8 cellular contexts compared by ENCODE assay signal in the genomic region with DNA sequence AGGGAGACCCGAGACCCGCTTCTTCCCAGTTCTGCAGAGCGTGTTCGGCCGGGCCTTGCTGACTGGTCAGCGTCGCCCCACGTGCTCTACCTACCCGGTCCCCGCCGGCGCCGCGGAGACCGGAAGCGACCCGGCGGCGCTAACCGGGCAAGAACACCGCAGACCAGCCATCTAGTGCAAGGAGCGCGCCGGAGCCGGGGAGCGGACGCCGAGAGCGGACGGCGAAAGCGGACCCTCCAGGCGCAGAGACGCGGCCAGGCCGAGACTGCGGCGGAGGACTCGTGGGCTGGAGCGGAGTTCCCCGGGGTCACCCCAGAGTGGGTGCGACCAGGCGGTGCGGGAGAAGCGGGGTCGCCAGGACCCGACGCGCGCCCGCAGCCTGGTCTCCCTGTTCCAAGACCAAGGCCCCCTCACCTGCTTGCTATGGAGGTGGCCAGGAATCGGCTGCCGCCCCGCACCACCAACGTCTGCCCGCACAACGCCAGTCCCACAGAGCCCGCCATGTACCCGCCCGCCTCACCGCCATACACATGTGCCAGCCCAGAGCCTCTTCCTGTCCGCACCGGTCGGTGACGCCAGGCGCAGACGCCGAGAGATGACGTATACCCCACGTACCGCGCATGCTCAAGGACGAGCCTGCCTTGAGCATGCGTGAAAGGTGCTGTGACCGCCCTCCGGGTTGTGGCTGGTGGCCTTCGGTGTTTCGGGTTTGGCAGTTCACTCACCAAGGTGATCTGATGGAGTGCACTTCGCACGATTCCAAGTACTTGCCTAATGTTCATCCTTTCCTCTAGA. TPM values are rescaled to one million over a fixed set of nuclear protein-coding genes. Genes with fewer than 3 reads are reported as not detected.
DNase-seq lines count a peak whose midpoint lies in the region; ATAC-seq and TF ChIP-seq lines count a peak whose summit lies in the region.

A gene with protein sequence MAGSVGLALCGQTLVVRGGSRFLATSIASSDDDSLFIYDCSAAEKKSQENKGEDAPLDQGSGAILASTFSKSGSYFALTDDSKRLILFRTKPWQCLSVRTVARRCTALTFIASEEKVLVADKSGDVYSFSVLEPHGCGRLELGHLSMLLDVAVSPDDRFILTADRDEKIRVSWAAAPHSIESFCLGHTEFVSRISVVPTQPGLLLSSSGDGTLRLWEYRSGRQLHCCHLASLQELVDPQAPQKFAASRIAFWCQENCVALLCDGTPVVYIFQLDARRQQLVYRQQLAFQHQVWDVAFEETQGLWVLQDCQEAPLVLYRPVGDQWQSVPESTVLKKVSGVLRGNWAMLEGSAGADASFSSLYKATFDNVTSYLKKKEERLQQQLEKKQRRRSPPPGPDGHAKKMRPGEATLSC (minus strand): TSS at position 547 of the 795 bp plus-strand sequence. CDS start 44 bp downstream, at position 503.

- no peak for TF ChIP-seq CTCF in epithelial cell of esophagus (IDR thresholded peaks at IDR 0.05; ENCODE audit: insufficient read depth, low read depth, low read length, missing control alignments)

- peak within 1 kb of the TSS; percentile 97 for H3K4me3 ChIP-seq in epithelial cell of esophagus (ENCODE audit: low read length)
- H3K4me3 ChIP-seq in mononuclear cell (ENCODE audit: low read length), result peak within 1 kb of the TSS; percentile 95

- no peak for TF ChIP-seq RAD21 in Ishikawa (IDR thresholded peaks at IDR 0.05; ENCODE audit: low read depth)

- peak; percentile 82 for DNase-seq in DMS153 treated with DMSO at 0.1 percent for 48 hours (lab: John Stamatoyannopoulos, UW; ENCODE audit: unreplicated experiment)
- peak; percentile 98 for DNase-seq in OCI-M2 (lab: John Stamatoyannopoulos, UW; ENCODE audit: unreplicated experiment)
- peak; percentile 99 for DNase-seq in activated T-cell treated with anti-CD3 and anti-CD28 coated beads for 4 hours
- peak; percentile 98 for DNase-seq in epithelial cell of esophagus (ENCODE audit: low read depth)
- DNase-seq in stimulated activated CD8-positive, alpha-beta memory T cell treated with anti-CD3 and anti-CD28 coated beads, Interleukin-2, amount 100 ng/mL, for 48 hours (ENCODE audit: low read depth in 2 of 2), result peak; percentile 96 to 98

- peaks cover 21% of the 10 kb centered on the region for H3K4me1 ChIP-seq in mononuclear cell (ENCODE audit: insufficient read depth, low read length)

- H3K9me3 ChIP-seq in mononuclear cell (ENCODE audit: low read depth, low read length), result no peaks in the 10 kb centered on the region

- ATAC-seq in GM21619 (IDR thresholded peaks at IDR 0.05; ENCODE audit: unreplicated experiment), result peak; percentile 80

- TF ChIP-seq EP300 in Ishikawa (IDR thresholded peaks at IDR 0.05; ENCODE audit: borderline replicate concordance), result no peak; the same call in 1 of the 2 replicates

- H3K27me3 ChIP-seq in mononuclear cell (ENCODE audit: insufficient read depth, low read length), result no peaks in the 10 kb centered on the region

TF ChIP-seq in Ishikawa, 13 proteins besides CTCF, POLR2A, EP300 and RAD21:
- TF ChIP-seq NFIC (IDR thresholded peaks at IDR 0.05) (0 out of 2 replicates have a peak, but pooled peaks have one; percentile 30), FOXM1 (IDR thresholded peaks at IDR 0.05; ENCODE audit: borderline replicate concordance, low read depth) (no peak), TAF1 (IDR thresholded peaks at IDR 0.05; ENCODE audit: low read depth) (peak; percentile 92), CREB1 (IDR thresholded peaks at IDR 0.05; ENCODE audit: low read depth) (peak; percentile 98), TCF12 (IDR thresholded peaks at IDR 0.05; ENCODE audit: low read depth) (peak; percentile 66), TEAD4 (IDR thresholded peaks at IDR 0.05) (no peak), EGR1 (IDR thresholded peaks at IDR 0.05) (no peak; the same call in 1 of the 2 replicates), ZBTB7A (IDR thresholded peaks at IDR 0.05; ENCODE audit: low read depth) (peak; percentile 65), YY1 (IDR thresholded peaks at IDR 0.05; ENCODE audit: low read depth) (peak; percentile 89), CEBPB (IDR thresholded peaks at IDR 0.05) (no peak)
- TF ChIP-seq, protein P1, sequence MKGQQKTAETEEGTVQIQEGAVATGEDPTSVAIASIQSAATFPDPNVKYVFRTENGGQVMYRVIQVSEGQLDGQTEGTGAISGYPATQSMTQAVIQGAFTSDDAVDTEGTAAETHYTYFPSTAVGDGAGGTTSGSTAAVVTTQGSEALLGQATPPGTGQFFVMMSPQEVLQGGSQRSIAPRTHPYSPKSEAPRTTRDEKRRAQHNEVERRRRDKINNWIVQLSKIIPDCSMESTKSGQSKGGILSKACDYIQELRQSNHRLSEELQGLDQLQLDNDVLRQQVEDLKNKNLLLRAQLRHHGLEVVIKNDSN (IDR thresholded peaks at IDR 0.05), result peak; percentile 96
- TF ChIP-seq, protein P2, sequence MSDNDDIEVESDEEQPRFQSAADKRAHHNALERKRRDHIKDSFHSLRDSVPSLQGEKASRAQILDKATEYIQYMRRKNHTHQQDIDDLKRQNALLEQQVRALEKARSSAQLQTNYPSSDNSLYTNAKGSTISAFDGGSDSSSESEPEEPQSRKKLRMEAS (IDR thresholded peaks at IDR 0.05), result peak; percentile 98
- TF ChIP-seq, protein P3, sequence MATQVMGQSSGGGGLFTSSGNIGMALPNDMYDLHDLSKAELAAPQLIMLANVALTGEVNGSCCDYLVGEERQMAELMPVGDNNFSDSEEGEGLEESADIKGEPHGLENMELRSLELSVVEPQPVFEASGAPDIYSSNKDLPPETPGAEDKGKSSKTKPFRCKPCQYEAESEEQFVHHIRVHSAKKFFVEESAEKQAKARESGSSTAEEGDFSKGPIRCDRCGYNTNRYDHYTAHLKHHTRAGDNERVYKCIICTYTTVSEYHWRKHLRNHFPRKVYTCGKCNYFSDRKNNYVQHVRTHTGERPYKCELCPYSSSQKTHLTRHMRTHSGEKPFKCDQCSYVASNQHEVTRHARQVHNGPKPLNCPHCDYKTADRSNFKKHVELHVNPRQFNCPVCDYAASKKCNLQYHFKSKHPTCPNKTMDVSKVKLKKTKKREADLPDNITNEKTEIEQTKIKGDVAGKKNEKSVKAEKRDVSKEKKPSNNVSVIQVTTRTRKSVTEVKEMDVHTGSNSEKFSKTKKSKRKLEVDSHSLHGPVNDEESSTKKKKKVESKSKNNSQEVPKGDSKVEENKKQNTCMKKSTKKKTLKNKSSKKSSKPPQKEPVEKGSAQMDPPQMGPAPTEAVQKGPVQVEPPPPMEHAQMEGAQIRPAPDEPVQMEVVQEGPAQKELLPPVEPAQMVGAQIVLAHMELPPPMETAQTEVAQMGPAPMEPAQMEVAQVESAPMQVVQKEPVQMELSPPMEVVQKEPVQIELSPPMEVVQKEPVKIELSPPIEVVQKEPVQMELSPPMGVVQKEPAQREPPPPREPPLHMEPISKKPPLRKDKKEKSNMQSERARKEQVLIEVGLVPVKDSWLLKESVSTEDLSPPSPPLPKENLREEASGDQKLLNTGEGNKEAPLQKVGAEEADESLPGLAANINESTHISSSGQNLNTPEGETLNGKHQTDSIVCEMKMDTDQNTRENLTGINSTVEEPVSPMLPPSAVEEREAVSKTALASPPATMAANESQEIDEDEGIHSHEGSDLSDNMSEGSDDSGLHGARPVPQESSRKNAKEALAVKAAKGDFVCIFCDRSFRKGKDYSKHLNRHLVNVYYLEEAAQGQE (IDR thresholded peaks at IDR 0.05; ENCODE audit: low read depth), result 0 out of 2 replicates have a peak, but pooled peaks have one; percentile 8
TF ChIP-seq in Ishikawa: peak in this region for 9.

RNA-seq across cellular contexts. Expression of the gene that starts here (rescaled TPM):
- 12.8 TPM for total RNA-seq in mononuclear cell

Comparison
In these comparisons a context has a peak if more than half of its experiments do, and no peak if none do; other contexts are left out.
1. Peak in every context shown above with its lines: DNase-seq, ATAC-seq and H3K4me3 ChIP-seq.